1 cellular context compared by ENCODE assay signal in genomic region chr16:21666772-21667171, GRCh38.
TF ChIP-seq lines count a peak whose summit lies in the region.

No MANE protein-coding gene starts in this region.

TF ChIP-seq in WTC11, 78 proteins besides CTCF, POLR2A, EP300 and RAD21 (continued from another document):
- no peak for TF ChIP-seq NR1H2 (CRISPR knock-in tag; IDR thresholded peaks at IDR 0.05)
- TF ChIP-seq ZNF671 (CRISPR knock-in tag; IDR thresholded peaks at IDR 0.05), result no peak
